1 cellular context compared by ENCODE assay signal in genomic region chr1:3440711-3441389, GRCh38.
TF ChIP-seq lines count a peak whose summit lies in the region.

No MANE protein-coding gene starts in this region.

TF ChIP-seq in HepG2, 621 proteins besides CTCF, POLR2A, EP300 and RAD21 (continued from another document):
- TF ChIP-seq ATF2 (CRISPR knock-in tag; IDR thresholded peaks at IDR 0.05) (no peak), STAT5B (CRISPR knock-in tag; IDR thresholded peaks at IDR 0.05) (no peak), ZNF576 (CRISPR knock-in tag; IDR thresholded peaks at IDR 0.05) (no peak), ZNF782 (CRISPR knock-in tag; IDR thresholded peaks at IDR 0.05; ENCODE audit: borderline replicate concordance) (no peak), ZNF619 (CRISPR knock-in tag; IDR thresholded peaks at IDR 0.05) (no peak), BRD4 (CRISPR knock-in tag; IDR thresholded peaks at IDR 0.05) (no peak), YEATS4 (CRISPR knock-in tag; IDR thresholded peaks at IDR 0.05; ENCODE audit: borderline replicate concordance) (no peak), ZMAT3 (CRISPR knock-in tag; conservative IDR thresholded peaks at IDR 0.05) (no peak)
